8 cellular contexts compared by ENCODE assay signal in genomic region chr1:11735854-11736745, GRCh38. TPM values are rescaled to one million over a fixed set of nuclear protein-coding genes. Genes with fewer than 3 reads are reported as not detected.
DNase-seq lines count a peak whose midpoint lies in the region; TF ChIP-seq lines count a peak whose summit lies in the region.

Gene AGTRAP (plus strand): TSS chr1:11736136. CDS start chr1:11736209, 73 bp downstream.

- H3K27me3 ChIP-seq in H7 (ENCODE audit: control insufficient read depth, insufficient read depth, low read length) = no peaks in the 10 kb centered on the region
- no peaks in the 10 kb centered on the region for H3K27me3 ChIP-seq in adipocyte (replicated peaks; ENCODE audit: control insufficient read depth, insufficient read depth, low read length)
- H3K27me3 ChIP-seq in tibial nerve = no peaks in the 10 kb centered on the region

- DNase-seq in DMS79 (lab: John Stamatoyannopoulos, UW) (peak; percentile 84), H7 (peak; percentile 97), NCI-H1105 (lab: John Stamatoyannopoulos, UW) (peak; percentile 94), T follicular helper cell (ENCODE audit: low read depth) (peak; percentile 84), adipocyte (ENCODE audit: low read depth) (peak; percentile 96), cardiac septum (ENCODE audit: low spot score) (peak; percentile 99), pons (ENCODE audit: low spot score) (peak; percentile 91), tibial nerve (ENCODE audit: low spot score in 2 of 2) (peak; percentile 93 to 95)

- TF ChIP-seq EP300 in tibial nerve (IDR thresholded peaks at IDR 0.05) = peak; percentile 84 to 86

- peak within 1 kb of the TSS; percentile 95 for H3K4me3 ChIP-seq in H7 (ENCODE audit: insufficient read depth, low read depth, low read length)
- H3K4me3 ChIP-seq in adipocyte (ENCODE audit: low read length) = peak within 1 kb of the TSS; percentile 94
- H3K4me3 ChIP-seq in tibial nerve = peak within 1 kb of the TSS; percentile 72 to 96 (median 88)

- peak within 1 kb of the TSS; percentile 91 for H3K9ac ChIP-seq in adipocyte (ENCODE audit: low read length)

- 0 to 1% methylated on average over 32 to 58 of the region's 59 CpGs for WGBS in tibial nerve, 2 donors

- intact Hi-C loops in cardiac septum (cut with DNase I) = loop anchor here (1.0 to 5.0 kb wide), 2 partner anchors 49 to 66 kb away; no protein-coding TSS in a partner anchor

- no peaks in the 10 kb centered on the region for H3K36me3 ChIP-seq in H7 (replicated peaks; ENCODE audit: control insufficient read depth, insufficient read depth, low read length)
- H3K36me3 ChIP-seq in adipocyte (ENCODE audit: control insufficient read depth, insufficient read depth, low read length, severe bottlenecking) = no peaks in the 10 kb centered on the region
- no peaks in the 10 kb centered on the region for H3K36me3 ChIP-seq in tibial nerve

- TF ChIP-seq POLR2A in tibial nerve (IDR thresholded peaks at IDR 0.05) = peak; percentile 70 to 71

- no peak for TF ChIP-seq CTCF in tibial nerve (IDR thresholded peaks at IDR 0.05)

- peaks cover 26% of the 10 kb centered on the region for H3K4me1 ChIP-seq in adipocyte (ENCODE audit: control insufficient read depth, insufficient read depth, low read length)
- H3K4me1 ChIP-seq in tibial nerve = peaks cover 0 to 75% (median 27%) of the 10 kb centered on the region in 4 donors

- peak within 1 kb of the TSS; percentile 88 to 98 (median 92) for H3K27ac ChIP-seq in tibial nerve

- H3K9me3 ChIP-seq in adipocyte (ENCODE audit: control insufficient read depth, low read length) = no peaks in the 10 kb centered on the region
- H3K9me3 ChIP-seq in tibial nerve = no peaks in the 10 kb centered on the region

RNA-seq across cellular contexts. Expression of gene AGTRAP, which starts in this region (rescaled TPM):
- total RNA-seq in H7 (2014; rRNA removed; shearing (Covaris generic)) = 162 and 166 TPM in 2 replicates
- total RNA-seq in cardiac septum = 17.4 TPM
- total RNA-seq in tibial nerve = 100 to 1,000 TPM in 1 of 4 donors, 10 to 100 TPM in 3; 35.6 to 118 (median 76.0) TPM

Comparison
In these comparisons a context has a peak if more than half of its experiments do, and no peak if none do; other contexts are left out.
1. Peak in every context shown above with its lines: DNase-seq, H3K4me3 ChIP-seq and H3K27ac ChIP-seq.